In genomic region chr16:80803341-80804060, GRCh38 we compare ENCODE assay signal across 8 cellular contexts. TPM values are rescaled to one million over a fixed set of nuclear protein-coding genes. Genes with fewer than 3 reads are reported as not detected.
DNase-seq lines count a peak whose midpoint lies in the region; ATAC-seq and TF ChIP-seq lines count a peak whose summit lies in the region.

No MANE protein-coding gene starts in this region.

- H3K4me3 Mint-ChIP-seq in activated T-cell treated with anti-CD3 and anti-CD28 coated beads, Interleukin-2, amount 50 U/mL, for 72 hours: peak overlapping the region; percentile 91 to 97
- H3K4me3 Mint-ChIP-seq in progenitor cell of endocrine pancreas (ENCODE audit: low read depth): peak overlapping the region; percentile 95

- H3K27me3 ChIP-seq in foreskin keratinocyte: no peaks in the 10 kb centered on the region

- in situ Hi-C loops in ACHN (cut with HindIII; ENCODE audit: low pct_ligation_motif_present, low pct_unique_long_range_greater_than_20kb, low sequenced_read_pairs): no loop called here

- H3K4me1 ChIP-seq in foreskin keratinocyte: peaks cover 5% of the 10 kb centered on the region

- ATAC-seq in GM19324 (IDR thresholded peaks at IDR 0.05; ENCODE audit: low FRiP score, unreplicated experiment): peak; percentile 8
- peak; percentile 8 to 14 for ATAC-seq in activated T-cell treated with anti-CD3 and anti-CD28 coated beads, Interleukin-2, amount 50 U/mL, for 72 hours (replicated peaks in 1 of 2)
- ATAC-seq in foreskin keratinocyte: peak; percentile 36
- no peak for ATAC-seq in HG03159 (IDR thresholded peaks at IDR 0.05; ENCODE audit: unreplicated experiment)

- no peak overlapping the region for H3K27ac Mint-ChIP-seq in activated T-cell treated with anti-CD3 and anti-CD28 coated beads, Interleukin-2, amount 50 U/mL, for 72 hours
- peak overlapping the region; percentile 88 for H3K27ac Mint-ChIP-seq in progenitor cell of endocrine pancreas

- TF ChIP-seq CTCF in foreskin keratinocyte (conservative IDR thresholded peaks at IDR 0.05) (peak; percentile 55), progenitor cell of endocrine pancreas (IDR thresholded peaks at IDR 0.05; ENCODE audit: unreplicated experiment) (peak; percentile 75)

- H3K4me1 Mint-ChIP-seq in activated T-cell treated with anti-CD3 and anti-CD28 coated beads, Interleukin-2, amount 50 U/mL, for 72 hours (ENCODE audit: low read depth): peaks cover 43% of the 10 kb centered on the region
- no peaks in the 10 kb centered on the region for H3K4me1 Mint-ChIP-seq in progenitor cell of endocrine pancreas (ENCODE audit: low read depth)

- peak; percentile 62 for DNase-seq in ACHN
- DNase-seq in M059J (ENCODE audit: low read depth): peak; percentile 30
- DNase-seq in activated T-cell treated with anti-CD3 and anti-CD28 coated beads, Interleukin-2, amount 50 U/mL, for 72 hours: peak; percentile 59 to 60
- no peak for DNase-seq in foreskin keratinocyte
- DNase-seq in progenitor cell of endocrine pancreas (ENCODE audit: low spot score, unreplicated experiment): peak; percentile 33
- DNase-seq in NCI-H1092 (lab: John Stamatoyannopoulos, UW): no peak

- H3K36me3 Mint-ChIP-seq in activated T-cell treated with anti-CD3 and anti-CD28 coated beads, Interleukin-2, amount 50 U/mL, for 72 hours (ENCODE audit: insufficient read depth in 2 of 2): peaks cover 6 to 8% of the 10 kb centered on the region in 2 donors
- peaks cover 2% of the 10 kb centered on the region for H3K36me3 Mint-ChIP-seq in progenitor cell of endocrine pancreas (ENCODE audit: insufficient read depth)

- no peaks in the 10 kb centered on the region for H3K27me3 Mint-ChIP-seq in activated T-cell treated with anti-CD3 and anti-CD28 coated beads, Interleukin-2, amount 50 U/mL, for 72 hours (ENCODE audit: low read depth)
- H3K27me3 Mint-ChIP-seq in progenitor cell of endocrine pancreas: peaks cover 32% of the 10 kb centered on the region

- peaks cover 1 to 3% of the 10 kb centered on the region in 2 donors for H3K9me3 Mint-ChIP-seq in activated T-cell treated with anti-CD3 and anti-CD28 coated beads, Interleukin-2, amount 50 U/mL, for 72 hours
- peaks cover 8% of the 10 kb centered on the region for H3K9me3 Mint-ChIP-seq in progenitor cell of endocrine pancreas (ENCODE audit: low read depth)

- no peak overlapping the region for H3K27ac ChIP-seq in foreskin keratinocyte

RNA-seq across cellular contexts. Expression of gene CDYL2, which starts 0.9 kb away (rescaled TPM):
- 10.1 and 11.1 TPM in 2 replicates for total RNA-seq in M059J (2014; rRNA removed; shearing (Covaris generic))
- total RNA-seq in activated T-cell treated with anti-CD3 and anti-CD28 coated beads, Interleukin-2, amount 50 U/mL, for 72 hours: 10 to 100 TPM; 35.9 to 44.3 TPM
- total RNA-seq in foreskin keratinocyte (6.2 and 8.9 TPM in 2 replicates), progenitor cell of endocrine pancreas (17.0 and 19.9 TPM in 2 replicates)
- 1.3 and 1.5 TPM in 2 replicates for polyA plus RNA-seq in foreskin keratinocyte

Comparison
In these comparisons a context has a peak if more than half of its experiments do, and no peak if none do; other contexts are left out.
1. DNase-seq: peak in ACHN (single experiment), M059J (single experiment), activated T-cell treated with anti-CD3 and anti-CD28 coated beads, Interleukin-2, amount 50 U/mL, for 72 hours (2 of 2) and progenitor cell of endocrine pancreas (single experiment); none in foreskin keratinocyte (0 of 2) and NCI-H1092 (single experiment).